1 cellular context compared by ENCODE assay signal in the genomic region with DNA sequence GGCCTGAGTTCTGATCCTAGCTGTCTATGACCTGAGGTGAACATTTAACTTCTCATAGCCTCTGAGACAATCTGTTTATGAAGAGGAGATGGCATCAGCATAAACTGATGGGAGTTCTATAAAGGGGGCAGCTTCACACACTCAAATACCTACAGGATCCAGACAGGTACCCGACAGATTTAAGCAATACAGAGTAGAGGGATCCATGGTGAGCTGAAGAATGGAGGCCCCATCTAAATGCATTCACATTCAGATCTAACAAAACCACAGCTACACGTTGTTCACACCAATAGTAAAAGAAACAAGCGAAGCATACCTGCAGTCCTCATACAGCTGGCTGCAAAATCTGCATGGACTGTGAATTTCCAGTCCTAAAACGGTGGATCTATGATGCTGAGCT.
TF ChIP-seq lines count a peak whose summit lies in the region.

No MANE protein-coding gene starts in this region.

TF ChIP-seq in GM23338, 12 proteins besides CTCF, POLR2A, EP300 and RAD21 (continued from another document):
- TF ChIP-seq ZNF114 (CRISPR knock-in tag; IDR thresholded peaks at IDR 0.05): no peak
- no peak for TF ChIP-seq EZH2phosphoT487 (IDR thresholded peaks at IDR 0.05; ENCODE audit: unreplicated experiment)
